Comparison of ENCODE assay signal across 8 cellular contexts in the genomic region with DNA sequence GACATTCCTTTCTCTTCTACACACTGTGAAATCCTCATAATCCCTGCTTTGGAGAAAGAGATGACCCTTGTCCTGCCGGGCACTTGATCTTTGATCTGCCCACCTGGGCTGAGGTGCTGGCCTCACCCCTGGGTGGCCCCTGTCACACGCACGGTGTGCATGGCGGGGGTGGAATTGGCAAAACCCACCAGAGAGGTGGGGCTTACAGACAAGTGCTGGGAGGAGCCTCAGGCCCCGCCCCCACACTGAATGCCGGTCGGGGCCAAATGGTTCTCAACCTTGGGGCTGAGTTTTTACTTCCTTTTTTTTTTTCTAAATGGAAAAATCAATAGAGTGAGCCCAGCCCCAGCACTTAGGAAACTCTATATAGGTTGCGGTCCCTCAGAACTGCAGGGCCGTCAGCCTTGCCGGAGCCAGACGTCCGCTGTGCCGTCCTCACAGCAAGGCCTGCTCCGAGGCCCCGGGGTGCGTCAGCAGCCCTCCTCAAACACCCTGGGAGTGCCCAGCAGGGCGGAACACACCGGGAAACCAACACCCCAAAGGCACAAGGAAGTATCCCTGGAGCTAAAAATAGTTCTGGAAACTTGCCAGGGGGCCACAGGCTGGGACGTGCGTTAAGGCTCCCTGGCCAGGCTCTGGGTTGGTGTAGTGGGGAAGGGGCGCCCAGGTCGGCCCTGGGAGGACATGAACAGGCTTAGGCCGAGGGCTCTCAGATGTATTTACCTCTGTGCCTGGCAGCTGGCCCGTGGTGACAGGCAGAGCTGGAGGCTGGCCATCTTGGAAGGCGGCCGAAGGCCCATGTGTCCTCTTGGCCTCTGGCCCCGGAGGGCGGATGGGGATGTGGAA. TPM values are rescaled to one million over a fixed set of nuclear protein-coding genes. Genes with fewer than 3 reads are reported as not detected.
DNase-seq lines count a peak whose midpoint lies in the region; ATAC-seq and TF ChIP-seq lines count a peak whose summit lies in the region.

No MANE protein-coding gene starts in this region.

- H3K27me3 ChIP-seq in right atrium auricular region, result no peaks in the 10 kb centered on the region
- H3K27me3 ChIP-seq in psoas muscle (ENCODE audit: insufficient read depth in 3 of 3, low read length in 2 of 3), result no peaks in the 10 kb centered on the region

- intact Hi-C loops in psoas muscle (cut with DNase I), result no loop called here

- peak overlapping the region; percentile 20 for H3K4me3 Mint-ChIP-seq in WTC11

- H3K9me3 ChIP-seq in right atrium auricular region (peaks cover 0 to 2% of the 10 kb centered on the region in 2 donors), psoas muscle (no peaks in the 10 kb centered on the region)

- H3K27me3 Mint-ChIP-seq in WTC11 (ENCODE audit: low read depth), result no peaks in the 10 kb centered on the region

- peaks cover 25% of the 10 kb centered on the region for H3K4me1 Mint-ChIP-seq in WTC11

- CTCF ChIA-PET in WTC11 (lab: Charles Lee), result interaction anchor here (1.8 to 5.8 kb wide), 3 partner anchors 11 to 75 kb away, joined by 13 to 36 read pairs (median 16); a partner anchor contains a TSS

- no peak overlapping the region for H3K27ac Mint-ChIP-seq in WTC11

- POLR2A ChIA-PET in WTC11 (lab: Charles Lee), result interaction anchor here (0.6 to 2.4 kb wide), 4 partner anchors 10 to 64 kb away, joined by 3 to 11 read pairs (median 4); no protein-coding TSS in a partner anchor

- no peak for TF ChIP-seq CTCF in GM20000 (IDR thresholded peaks at IDR 0.05; ENCODE audit: extremely low read depth, missing control alignments)
- no peak for TF ChIP-seq CTCF in WTC11 (IDR thresholded peaks at IDR 0.05)
- TF ChIP-seq CTCF in right atrium auricular region (IDR thresholded peaks at IDR 0.05), result no peak
- no peak for TF ChIP-seq CTCF in psoas muscle (IDR thresholded peaks at IDR 0.05)

- WGBS in psoas muscle, 3 donors, result 4 to 6% (median 4%) methylated on average over 28 of the region's 28 CpGs

- ATAC-seq in WTC11, result peak; percentile 80
- peak; percentile 63 to 75 (median 69) for ATAC-seq in psoas muscle

- H3K4me1 ChIP-seq in right atrium auricular region, result peaks cover 0 to 59% of the 10 kb centered on the region in 2 donors
- peaks cover 60% of the 10 kb centered on the region for H3K4me1 ChIP-seq in psoas muscle

- H3K27ac ChIP-seq in right atrium auricular region (peak overlapping the region; percentile 86 to 94), psoas muscle (peak overlapping the region; percentile 92)

- H3K36me3 Mint-ChIP-seq in WTC11, result peaks cover 7% of the 10 kb centered on the region; the same call in 1 of the 2 replicates

- peak; percentile 59 for DNase-seq in CMK (ENCODE audit: low read depth)
- DNase-seq in GM20000 (ENCODE audit: low spot score), result peak; percentile 80
- peak; percentile 95 for DNase-seq in MV-4-11 (lab: John Stamatoyannopoulos, UW)
- DNase-seq in WTC11 (ENCODE audit: low spot score), result peak; percentile 66
- DNase-seq in right atrium auricular region (ENCODE audit: low spot score), result peak; percentile 91
- DNase-seq in psoas muscle, result peak; percentile 91 to 96
- DNase-seq in KG1 (lab: John Stamatoyannopoulos, UW), result no peak
- DNase-seq in effector CD4-positive, alpha-beta T cell, result no peak

- H3K36me3 ChIP-seq in right atrium auricular region (peaks cover 8% of the 10 kb centered on the region), psoas muscle (ENCODE audit: insufficient read depth in 1 of 2, low read depth in 1 of 2) (peaks cover 0 to 35% of the 10 kb centered on the region in 2 donors)

- H3K9me3 Mint-ChIP-seq in WTC11, result peaks cover 1% of the 10 kb centered on the region

- H3K4me3 ChIP-seq in right atrium auricular region, result peak overlapping the region; percentile 15 to 38
- peak overlapping the region; percentile 62 for H3K4me3 ChIP-seq in psoas muscle

TF ChIP-seq in WTC11, 78 proteins besides CTCF, POLR2A, EP300 and RAD21 (continues in another document):
- no peak for TF ChIP-seq GTF2I (CRISPR knock-in tag; conservative IDR thresholded peaks at IDR 0.05)
- TF ChIP-seq, protein P1, sequence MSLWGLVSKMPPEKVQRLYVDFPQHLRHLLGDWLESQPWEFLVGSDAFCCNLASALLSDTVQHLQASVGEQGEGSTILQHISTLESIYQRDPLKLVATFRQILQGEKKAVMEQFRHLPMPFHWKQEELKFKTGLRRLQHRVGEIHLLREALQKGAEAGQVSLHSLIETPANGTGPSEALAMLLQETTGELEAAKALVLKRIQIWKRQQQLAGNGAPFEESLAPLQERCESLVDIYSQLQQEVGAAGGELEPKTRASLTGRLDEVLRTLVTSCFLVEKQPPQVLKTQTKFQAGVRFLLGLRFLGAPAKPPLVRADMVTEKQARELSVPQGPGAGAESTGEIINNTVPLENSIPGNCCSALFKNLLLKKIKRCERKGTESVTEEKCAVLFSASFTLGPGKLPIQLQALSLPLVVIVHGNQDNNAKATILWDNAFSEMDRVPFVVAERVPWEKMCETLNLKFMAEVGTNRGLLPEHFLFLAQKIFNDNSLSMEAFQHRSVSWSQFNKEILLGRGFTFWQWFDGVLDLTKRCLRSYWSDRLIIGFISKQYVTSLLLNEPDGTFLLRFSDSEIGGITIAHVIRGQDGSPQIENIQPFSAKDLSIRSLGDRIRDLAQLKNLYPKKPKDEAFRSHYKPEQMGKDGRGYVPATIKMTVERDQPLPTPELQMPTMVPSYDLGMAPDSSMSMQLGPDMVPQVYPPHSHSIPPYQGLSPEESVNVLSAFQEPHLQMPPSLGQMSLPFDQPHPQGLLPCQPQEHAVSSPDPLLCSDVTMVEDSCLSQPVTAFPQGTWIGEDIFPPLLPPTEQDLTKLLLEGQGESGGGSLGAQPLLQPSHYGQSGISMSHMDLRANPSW (CRISPR knock-in tag; conservative IDR thresholded peaks at IDR 0.05; ENCODE audit: low read depth), result no peak
- TF ChIP-seq, protein P2, sequence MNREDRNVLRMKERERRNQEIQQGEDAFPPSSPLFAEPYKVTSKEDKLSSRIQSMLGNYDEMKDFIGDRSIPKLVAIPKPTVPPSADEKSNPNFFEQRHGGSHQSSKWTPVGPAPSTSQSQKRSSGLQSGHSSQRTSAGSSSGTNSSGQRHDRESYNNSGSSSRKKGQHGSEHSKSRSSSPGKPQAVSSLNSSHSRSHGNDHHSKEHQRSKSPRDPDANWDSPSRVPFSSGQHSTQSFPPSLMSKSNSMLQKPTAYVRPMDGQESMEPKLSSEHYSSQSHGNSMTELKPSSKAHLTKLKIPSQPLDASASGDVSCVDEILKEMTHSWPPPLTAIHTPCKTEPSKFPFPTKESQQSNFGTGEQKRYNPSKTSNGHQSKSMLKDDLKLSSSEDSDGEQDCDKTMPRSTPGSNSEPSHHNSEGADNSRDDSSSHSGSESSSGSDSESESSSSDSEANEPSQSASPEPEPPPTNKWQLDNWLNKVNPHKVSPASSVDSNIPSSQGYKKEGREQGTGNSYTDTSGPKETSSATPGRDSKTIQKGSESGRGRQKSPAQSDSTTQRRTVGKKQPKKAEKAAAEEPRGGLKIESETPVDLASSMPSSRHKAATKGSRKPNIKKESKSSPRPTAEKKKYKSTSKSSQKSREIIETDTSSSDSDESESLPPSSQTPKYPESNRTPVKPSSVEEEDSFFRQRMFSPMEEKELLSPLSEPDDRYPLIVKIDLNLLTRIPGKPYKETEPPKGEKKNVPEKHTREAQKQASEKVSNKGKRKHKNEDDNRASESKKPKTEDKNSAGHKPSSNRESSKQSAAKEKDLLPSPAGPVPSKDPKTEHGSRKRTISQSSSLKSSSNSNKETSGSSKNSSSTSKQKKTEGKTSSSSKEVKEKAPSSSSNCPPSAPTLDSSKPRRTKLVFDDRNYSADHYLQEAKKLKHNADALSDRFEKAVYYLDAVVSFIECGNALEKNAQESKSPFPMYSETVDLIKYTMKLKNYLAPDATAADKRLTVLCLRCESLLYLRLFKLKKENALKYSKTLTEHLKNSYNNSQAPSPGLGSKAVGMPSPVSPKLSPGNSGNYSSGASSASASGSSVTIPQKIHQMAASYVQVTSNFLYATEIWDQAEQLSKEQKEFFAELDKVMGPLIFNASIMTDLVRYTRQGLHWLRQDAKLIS (CRISPR knock-in tag; IDR thresholded peaks at IDR 0.05; ENCODE audit: borderline replicate concordance), result no peak
- TF ChIP-seq ZNF219 (CRISPR knock-in tag; IDR thresholded peaks at IDR 0.05; ENCODE audit: borderline replicate concordance), result no peak
- TF ChIP-seq, protein P3, sequence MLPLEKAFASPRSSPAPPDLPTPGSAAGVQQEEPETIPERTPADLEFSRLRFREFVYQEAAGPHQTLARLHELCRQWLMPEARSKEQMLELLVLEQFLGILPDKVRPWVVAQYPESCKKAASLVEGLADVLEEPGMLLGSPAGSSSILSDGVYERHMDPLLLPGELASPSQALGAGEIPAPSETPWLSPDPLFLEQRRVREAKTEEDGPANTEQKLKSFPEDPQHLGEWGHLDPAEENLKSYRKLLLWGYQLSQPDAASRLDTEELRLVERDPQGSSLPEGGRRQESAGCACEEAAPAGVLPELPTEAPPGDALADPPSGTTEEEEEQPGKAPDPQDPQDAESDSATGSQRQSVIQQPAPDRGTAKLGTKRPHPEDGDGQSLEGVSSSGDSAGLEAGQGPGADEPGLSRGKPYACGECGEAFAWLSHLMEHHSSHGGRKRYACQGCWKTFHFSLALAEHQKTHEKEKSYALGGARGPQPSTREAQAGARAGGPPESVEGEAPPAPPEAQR (CRISPR knock-in tag; IDR thresholded peaks at IDR 0.05), result no peak
- TF ChIP-seq, protein P4, sequence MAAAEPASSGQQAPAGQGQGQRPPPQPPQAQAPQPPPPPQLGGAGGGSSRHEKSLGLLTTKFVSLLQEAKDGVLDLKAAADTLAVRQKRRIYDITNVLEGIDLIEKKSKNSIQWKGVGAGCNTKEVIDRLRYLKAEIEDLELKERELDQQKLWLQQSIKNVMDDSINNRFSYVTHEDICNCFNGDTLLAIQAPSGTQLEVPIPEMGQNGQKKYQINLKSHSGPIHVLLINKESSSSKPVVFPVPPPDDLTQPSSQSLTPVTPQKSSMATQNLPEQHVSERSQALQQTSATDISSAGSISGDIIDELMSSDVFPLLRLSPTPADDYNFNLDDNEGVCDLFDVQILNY (CRISPR knock-in tag; IDR thresholded peaks at IDR 0.05), result no peak
- no peak for TF ChIP-seq NFATC4 (CRISPR knock-in tag; IDR thresholded peaks at IDR 0.05)

RNA-seq across cellular contexts. Expression of a gene that starts 11.0 kb away (rescaled TPM):
- total RNA-seq in WTC11 (2021) (19.6 to 20.7 TPM (median 20.6 TPM) in 3 replicates), right atrium auricular region (10 to 100 TPM; 39.0 to 48.0 TPM), psoas muscle (100 to 1,000 TPM in 2 of 4 donors, 10 to 100 TPM in 2; 57.0 to 123 (median 97.7) TPM)
- polyA plus RNA-seq in psoas muscle, result 10 to 100 TPM; 42.9 to 47.7 (median 44.8) TPM

RNA-seq across cellular contexts. Expression of a gene that starts 23.5 kb away (rescaled TPM):
- total RNA-seq in WTC11 (2021) (1.1 to 2.0 TPM (median 1.7 TPM) in 3 replicates), right atrium auricular region (1 to 10 TPM; 2.0 to 7.8 TPM), psoas muscle (1 to 10 TPM in 2 of 4 donors, under 1 TPM in 2; 0.54 to 2.4 (median 1.2) TPM)
- polyA plus RNA-seq in psoas muscle, result under 1 TPM; 0.29 to 0.69 (median 0.38) TPM

Comparison
In these comparisons a context has a peak if more than half of its experiments do, and no peak if none do; other contexts are left out.
1. DNase-seq: peak in CMK (single experiment), GM20000 (single experiment), MV-4-11 (single experiment), WTC11 (single experiment), right atrium auricular region (single experiment) and psoas muscle (2 of 2); none in KG1 (single experiment) and effector CD4-positive, alpha-beta T cell (single experiment).